Comparison of ENCODE assay signal across 12 cellular contexts in genomic region chr7:111108526-111108925, GRCh38. TPM values are rescaled to one million over a fixed set of nuclear protein-coding genes. Genes with fewer than 3 reads are reported as not detected.
A peak's percentile ranks its signal among the peaks of the same experiment; 100 is the strongest.
DNase-seq lines count a peak whose midpoint lies in the region; ATAC-seq, FAIRE-seq and TF ChIP-seq lines count a peak whose summit lies in the region.
"Had no signal": no experiment of that assay in that cellular context is flagged by ENCODE, and none has a peak within 500 bp of the region (broad histone marks: within the 10 kb centered on the region; RNA-seq: fewer than 3 reads in every experiment).

No MANE protein-coding gene starts in this region.

- H4K20me1 ChIP-seq in HepG2 (ENCODE audit: insufficient read depth, low read length): no peaks in the 10 kb centered on the region
- H4K20me1 ChIP-seq: BLaER1 had no signal

- POLR2A ChIA-PET in HepG2 (lab: Yijun Ruan, JAX): no interaction called here

- no peaks in the 10 kb centered on the region for H3K4me1 ChIP-seq in HepG2 (ENCODE audit: insufficient read depth, low read length)
- H3K4me1 ChIP-seq in psoas muscle: peaks cover 4% of the 10 kb centered on the region

- CTCF ChIA-PET in HepG2 (lab: Yijun Ruan, JAX; ENCODE audit: low intra/inter-chr PET ratio, low total read pairs): no interaction called here

- H3K27me3 ChIP-seq in HepG2 (ENCODE audit: control insufficient read depth in 1 of 2, insufficient read depth in 2 of 2, low read length in 2 of 2) (no peaks in the 10 kb centered on the region), psoas muscle (ENCODE audit: insufficient read depth in 3 of 3, low read length in 2 of 3) (no peaks in the 10 kb centered on the region)
- H3K27me3 ChIP-seq: BLaER1, sigmoid colon had no signal

- no peak for TF ChIP-seq EP300 in HepG2 (IDR thresholded peaks at IDR 0.05; ENCODE audit: low read depth in 2 of 2, low read length in 2 of 2)
- TF ChIP-seq EP300 in HepG2 (CRISPR knock-in tag; IDR thresholded peaks at IDR 0.05; ENCODE audit: borderline replicate concordance): no peak

- H3K9me3 ChIP-seq in HepG2 (ENCODE audit: low read length): no peaks in the 10 kb centered on the region
- no peaks in the 10 kb centered on the region for H3K9me3 ChIP-seq in psoas muscle
- H3K9me3 ChIP-seq: BLaER1, sigmoid colon had no signal

- no peak overlapping the region for H3K9ac ChIP-seq in HepG2 (ENCODE audit: insufficient read depth, low read depth, low read length)
- H3K9ac ChIP-seq: BLaER1 had no signal

- ATAC-seq in HepG2 (no peak), GM18873 (IDR thresholded peaks at IDR 0.05; ENCODE audit: low FRiP score, unreplicated experiment) (no peak), psoas muscle (no peak), HG03045 (IDR thresholded peaks at IDR 0.05; ENCODE audit: unreplicated experiment) (no peak)
- ATAC-seq: naive thymus-derived CD8-positive, alpha-beta T cell had no signal

- H3K79me2 ChIP-seq in HepG2 (ENCODE audit: insufficient read depth, low read length): no peaks in the 10 kb centered on the region

- H3K36me3 ChIP-seq in HepG2 (replicated peaks in 1 of 2; ENCODE audit: control insufficient read depth in 1 of 2, insufficient read depth in 2 of 2, low read length in 2 of 2): no peaks in the 10 kb centered on the region
- H3K36me3 ChIP-seq in psoas muscle (ENCODE audit: insufficient read depth in 1 of 2, low read depth in 1 of 2): no peaks in the 10 kb centered on the region
- H3K36me3 ChIP-seq: BLaER1, sigmoid colon had no signal

- BruUV-seq in HepG2 (replicated peaks; lab: Mats Ljungman, UMichigan): no TSS peak

- intact Hi-C loops in HepG2 (cut with micrococcal nuclease; ENCODE audit: unreplicated experiment): no loop called here
- intact Hi-C loops in psoas muscle (cut with DNase I): no loop called here

- H3K27ac ChIP-seq in HepG2 (ENCODE audit: extremely low read length, insufficient read depth, low read length): no peak overlapping the region
- H3K27ac ChIP-seq in psoas muscle: no peak overlapping the region
- H3K27ac ChIP-seq: BLaER1, sigmoid colon had no signal

- DNase-seq in EL (peak; percentile 49), NCI-H2081 treated with DMSO at 0.1 percent for 48 hours (lab: John Stamatoyannopoulos, UW) (peak; percentile 36), astrocyte of the hippocampus (ENCODE audit: low read depth, low spot score) (peak; percentile 28), HepG2 (ENCODE audit: low spot score) (peak; percentile 4), psoas muscle (no peak), HUDEP-2 (lab: John Stamatoyannopoulos, UW; ENCODE audit: unreplicated experiment in 76 of 76) (no peak)
- DNase-seq: naive thymus-derived CD8-positive, alpha-beta T cell; NCI-H1694; sigmoid colon had no signal

- no peak for TF ChIP-seq RAD21 in HepG2 (CRISPR knock-in tag; IDR thresholded peaks at IDR 0.05)

- in situ Hi-C loops in HepG2 (cut with HindIII; ENCODE audit: extremely low pct_ligation_motif_present, low pct_unique_long_range_greater_than_20kb): no loop called here

- TF ChIP-seq CTCF in HepG2 (CRISPR knock-in tag; IDR thresholded peaks at IDR 0.05) (no peak), psoas muscle (IDR thresholded peaks at IDR 0.05) (no peak)

- no peak for FAIRE-seq in HepG2 (lab: Jason Lieb, UNC)

- no peak overlapping the region for H3K4me2 ChIP-seq in HepG2 (ENCODE audit: low read depth, low read length)
- H3K4me2 ChIP-seq: BLaER1 had no signal

- H3K4me3 ChIP-seq in HepG2 (replicated peaks in 1 of 3; ENCODE audit: insufficient read depth in 1 of 3, low read depth in 2 of 3, low read length in 3 of 3) (no peak overlapping the region), psoas muscle (no peak overlapping the region)
- H3K4me3 ChIP-seq: BLaER1, sigmoid colon had no signal

- WGBS in HepG2 (ENCODE audit: low lambda C conversion rate): 54% methylated on average over 2 of the region's 2 CpGs
- 60 to 74% (median 68%) methylated on average over 2 of the region's 2 CpGs for WGBS in psoas muscle, 3 donors

- H2AFZ ChIP-seq in HepG2 (ENCODE audit: low read length): no peak overlapping the region

- TF ChIP-seq POLR2A in HepG2 (IDR thresholded peaks at IDR 0.05; ENCODE audit: insufficient read depth in 1 of 2, low read depth in 2 of 2, low read length in 2 of 2): no peak

TF ChIP-seq in HepG2, 621 proteins besides CTCF, POLR2A, EP300 and RAD21:
- TF ChIP-seq ZNF747 (CRISPR knock-in tag; IDR thresholded peaks at IDR 0.05; ENCODE audit: borderline replicate concordance): no peak
- TF ChIP-seq JUND (CRISPR knock-in tag; IDR thresholded peaks at IDR 0.05): no peak
- no peak for TF ChIP-seq CBX2 (IDR thresholded peaks at IDR 0.05; ENCODE audit: low read depth, low read length)
- no peak for TF ChIP-seq CBX2 (CRISPR knock-in tag; IDR thresholded peaks at IDR 0.05; ENCODE audit: low read depth)
- no peak for TF ChIP-seq SOX5 (CRISPR knock-in tag; IDR thresholded peaks at IDR 0.05; ENCODE audit: borderline replicate concordance)
- TF ChIP-seq EED (CRISPR knock-in tag; IDR thresholded peaks at IDR 0.05): no peak
- no peak for TF ChIP-seq SALL1 (CRISPR knock-in tag; IDR thresholded peaks at IDR 0.05)
- TF ChIP-seq, protein P1, sequence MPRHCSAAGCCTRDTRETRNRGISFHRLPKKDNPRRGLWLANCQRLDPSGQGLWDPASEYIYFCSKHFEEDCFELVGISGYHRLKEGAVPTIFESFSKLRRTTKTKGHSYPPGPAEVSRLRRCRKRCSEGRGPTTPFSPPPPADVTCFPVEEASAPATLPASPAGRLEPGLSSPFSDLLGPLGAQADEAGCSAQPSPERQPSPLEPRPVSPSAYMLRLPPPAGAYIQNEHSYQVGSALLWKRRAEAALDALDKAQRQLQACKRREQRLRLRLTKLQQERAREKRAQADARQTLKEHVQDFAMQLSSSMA (CRISPR knock-in tag; IDR thresholded peaks at IDR 0.05): no peak
- TF ChIP-seq KLF16 (CRISPR knock-in tag; IDR thresholded peaks at IDR 0.05): no peak
- TF ChIP-seq ZSCAN9 (CRISPR knock-in tag; IDR thresholded peaks at IDR 0.05; ENCODE audit: borderline replicate concordance): no peak
- TF ChIP-seq FOXM1 (CRISPR knock-in tag; IDR thresholded peaks at IDR 0.05): no peak
- no peak for TF ChIP-seq FOSL2 (CRISPR knock-in tag; IDR thresholded peaks at IDR 0.05)
- TF ChIP-seq ZFP41 (CRISPR knock-in tag; IDR thresholded peaks at IDR 0.05; ENCODE audit: borderline replicate concordance): no peak
- no peak for TF ChIP-seq ZNF260 (CRISPR knock-in tag; IDR thresholded peaks at IDR 0.05; ENCODE audit: borderline replicate concordance, low read depth)
- no peak for TF ChIP-seq ZNF564 (CRISPR knock-in tag; IDR thresholded peaks at IDR 0.05)
- TF ChIP-seq RAD51 (IDR thresholded peaks at IDR 0.05; ENCODE audit: borderline replicate concordance): no peak

RNA-seq across cellular contexts. Expression of gene LRRN3, which starts 17.6 kb away (rescaled TPM):
- 0.07 TPM in 1 of 2 replicates, not detected in the other for total RNA-seq in HepG2 (2016; rRNA removed; fragmentation: Illumina TruSeq; extraction: Trizol)
- total RNA-seq in HepG2 (2016; cell fraction: cytosol; rRNA removed; fragmentation: Illumina TruSeq; extraction: Trizol; ENCODE audit: low read depth): not detected in 2 replicates
- not detected in 2 replicates for total RNA-seq in HepG2 (2016; cell fraction: insoluble cytoplasmic fraction; rRNA removed; fragmentation: Illumina TruSeq; extraction: Trizol)
- total RNA-seq in HepG2 (2016; cell fraction: membrane; rRNA removed; fragmentation: Illumina TruSeq; extraction: Trizol): not detected in 2 replicates
- not detected in 2 replicates for total RNA-seq in HepG2 (2016; cell fraction: nucleus; rRNA removed; fragmentation: Illumina TruSeq; extraction: Trizol)
- not detected in 2 replicates for polyA plus RNA-seq in HepG2 (2011; rRNA removed)
- polyA plus RNA-seq in HepG2 (2011; cell fraction: cytosol; rRNA removed): not detected in 2 replicates
- polyA plus RNA-seq in HepG2 (2011; cell fraction: nucleus; rRNA removed): not detected in 2 replicates
- polyA plus RNA-seq in HepG2 (2012): not detected in 2 replicates
- not detected in 2 replicates for polyA plus RNA-seq in HepG2 (2016; cell fraction: cytosol; fragmentation: Illumina TruSeq; extraction: Trizol; ENCODE audit: low read depth)
- not detected in 2 replicates for polyA plus RNA-seq in HepG2 (2016; cell fraction: insoluble cytoplasmic fraction; fragmentation: Illumina TruSeq; extraction: Trizol; ENCODE audit: low read depth)
- polyA plus RNA-seq in HepG2 (2016; cell fraction: membrane; fragmentation: Illumina TruSeq; extraction: Trizol; ENCODE audit: low read depth): not detected in 2 replicates
- polyA plus RNA-seq in HepG2 (2016; cell fraction: nucleus; fragmentation: Illumina TruSeq; extraction: Trizol; ENCODE audit: insufficient read depth, low read depth): not detected in 2 replicates
- polyA minus RNA-seq in HepG2 (2011; rRNA and poly(A)+ RNA removed; ENCODE audit: low replicate concordance): not detected in 2 replicates
- polyA minus RNA-seq in HepG2 (2011; cell fraction: cytosol; rRNA and poly(A)+ RNA removed): not detected in 2 replicates
- polyA minus RNA-seq in HepG2 (2011; cell fraction: nucleus; rRNA and poly(A)+ RNA removed): 0.26 TPM in 1 of 2 replicates, not detected in the other
- total RNA-seq in psoas muscle: 1 to 10 TPM in 1 of 4 donors, under 1 TPM in 3; 0.15 to 1.5 (median 0.38) TPM
- polyA plus RNA-seq in psoas muscle: 1 to 10 TPM in 1 of 3 donors, under 1 TPM in 2; 0.69 to 1.9 (median 0.82) TPM

Comparison
In these comparisons a context has a peak if more than half of its experiments do, and no peak if none do; other contexts are left out.
1. DNase-seq: peak in EL (single experiment), NCI-H2081 treated with DMSO at 0.1 percent for 48 hours (single experiment), astrocyte of the hippocampus (single experiment) and HepG2 (single experiment); none in psoas muscle (0 of 2) and HUDEP-2 (0 of 76).